16 cellular contexts compared by ENCODE assay signal in genomic region chr3:195086885-195087284, GRCh38.
DNase-seq lines count a peak whose midpoint lies in the region; ATAC-seq and TF ChIP-seq lines count a peak whose summit lies in the region.
"Had no signal": no experiment of that assay in that cellular context is flagged by ENCODE, and none has a peak within 500 bp of the region (broad histone marks: within the 10 kb centered on the region; RNA-seq: fewer than 3 reads in every experiment).

No MANE protein-coding gene starts in this region.

- H3K4me3 Mint-ChIP-seq in endodermal cell = peak overlapping the region; percentile 68
- H3K4me3 Mint-ChIP-seq: activated B cell treated with CpG ODN at 0.5 μM for 24 hours had no signal

- peak overlapping the region; percentile 61 for H3K56ac ChIP-seq in mesendoderm (ENCODE audit: low read length)

- WGBS in endodermal cell (ENCODE audit: insufficient coverage in 1 of 2, insufficient read length in 1 of 2), 2 experiments = 89 to 92% methylated on average over 5 to 13 of the region's 13 CpGs
- WGBS in mesendoderm (ENCODE audit: extremely low coverage, insufficient coverage, low lambda C conversion rate) = no CpG with 5 or more reads among the region's 13 CpGs
- WGBS in aorta, 2 donors = 95 to 99% methylated on average over 13 of the region's 13 CpGs

- peaks cover 29% of the 10 kb centered on the region for H3K4me1 Mint-ChIP-seq in endodermal cell

- no peaks in the 10 kb centered on the region for H3K79me2 ChIP-seq in mesendoderm (ENCODE audit: control insufficient read depth, insufficient read depth, low read length)

- no peak overlapping the region for H4K5ac ChIP-seq in mesendoderm (ENCODE audit: low read length)

- H2BK15ac ChIP-seq in mesendoderm (replicated peaks; ENCODE audit: low read depth) = no peak overlapping the region

- H3K9ac ChIP-seq in endodermal cell (ENCODE audit: extremely low read depth, low read length, poor library complexity, severe bottlenecking) (no peak overlapping the region), mesendoderm (ENCODE audit: low read length) (peak overlapping the region; percentile 18)

- H3K9me3 Mint-ChIP-seq in endodermal cell = no peaks in the 10 kb centered on the region
- H3K9me3 Mint-ChIP-seq: activated B cell treated with CpG ODN at 0.5 μM for 24 hours had no signal

- no peak overlapping the region for H3K4me2 ChIP-seq in mesendoderm (ENCODE audit: low read length)

- H3K36me3 ChIP-seq in endodermal cell (ENCODE audit: control insufficient read depth, insufficient read depth, low read length) (no peaks in the 10 kb centered on the region), mesendoderm (ENCODE audit: control insufficient read depth, insufficient read depth, low read length) (no peaks in the 10 kb centered on the region), aorta (ENCODE audit: control insufficient read depth in 1 of 2, insufficient read depth in 2 of 2, low read length in 1 of 2) (no peaks in the 10 kb centered on the region), ascending aorta (no peaks in the 10 kb centered on the region)
- H3K36me3 ChIP-seq: Peyer's patch, prostate gland had no signal

- no peak overlapping the region for H3K23ac ChIP-seq in mesendoderm (ENCODE audit: low read length)

- peak overlapping the region; percentile 96 for H3K27ac Mint-ChIP-seq in endodermal cell

- peak overlapping the region; percentile 29 for H2AK5ac ChIP-seq in mesendoderm (ENCODE audit: low read length)

- H3K9me3 ChIP-seq in endodermal cell (ENCODE audit: control insufficient read depth, low read length) = no peaks in the 10 kb centered on the region
- no peaks in the 10 kb centered on the region for H3K9me3 ChIP-seq in aorta (ENCODE audit: control insufficient read depth, low read length)
- H3K9me3 ChIP-seq in ascending aorta = no peaks in the 10 kb centered on the region
- H3K9me3 ChIP-seq: Peyer's patch, prostate gland had no signal

- peak overlapping the region; percentile 15 for H3K18ac ChIP-seq in mesendoderm (ENCODE audit: low read length)

- peaks cover 14% of the 10 kb centered on the region for H3K4me1 ChIP-seq in endodermal cell (ENCODE audit: control insufficient read depth, insufficient read depth, low read length)
- peaks cover 3% of the 10 kb centered on the region for H3K4me1 ChIP-seq in mesendoderm (ENCODE audit: control insufficient read depth, low read depth, low read length)
- no peaks in the 10 kb centered on the region for H3K4me1 ChIP-seq in aorta (ENCODE audit: control insufficient read depth in 1 of 2, insufficient read depth in 2 of 2, low read length in 2 of 2)
- H3K4me1 ChIP-seq in ascending aorta = no peaks in the 10 kb centered on the region
- H3K4me1 ChIP-seq: Peyer's patch, prostate gland had no signal

- H3K4ac ChIP-seq in mesendoderm (ENCODE audit: low read depth, low read length) = peak overlapping the region; percentile 1

- peaks cover 2% of the 10 kb centered on the region for H3K36me3 Mint-ChIP-seq in endodermal cell (ENCODE audit: low read depth)

- H3K4me3 ChIP-seq in endodermal cell (ENCODE audit: low read length) = no peak overlapping the region
- no peak overlapping the region for H3K4me3 ChIP-seq in mesendoderm (ENCODE audit: low read length)
- no peak overlapping the region for H3K4me3 ChIP-seq in aorta (ENCODE audit: low read length in 2 of 2)
- no peak overlapping the region for H3K4me3 ChIP-seq in ascending aorta
- H3K4me3 ChIP-seq: prostate gland had no signal

- H2BK5ac ChIP-seq in mesendoderm (ENCODE audit: low read length) = no peak overlapping the region

- DNase-seq in cardiac septum (ENCODE audit: low spot score) = peak; percentile 63
- DNase-seq in Right ventricle myocardium superior = no peak
- DNase-seq in endodermal cell = no peak
- DNase-seq in mesendoderm = no peak
- peak; percentile 41 to 43 for DNase-seq in aorta
- DNase-seq in ascending aorta (ENCODE audit: low spot score in 2 of 2) = no peak
- DNase-seq: activated B cell treated with CpG ODN at 0.5 μM for 24 hours; activated naive CD4-positive, alpha-beta T cell; effector CD4-positive, alpha-beta T cell; NCI-H2029 treated with DMSO at 0.1 percent for 48 hours; Peyer's patch; stimulated activated CD4-positive, alpha-beta T cell treated with anti-CD3 and anti-CD28 coated beads, Interleukin-12 subunit alpha, Interleukin-12 subunit beta, amount 100 ng/mL, for 4 hours; SW 1271 had no signal

- H3K79me1 ChIP-seq in mesendoderm (ENCODE audit: low read length) = no peaks in the 10 kb centered on the region

- H2BK120ac ChIP-seq in mesendoderm (ENCODE audit: low read depth, low read length) = no peak overlapping the region

- no peaks in the 10 kb centered on the region for H3K27me3 Mint-ChIP-seq in endodermal cell (ENCODE audit: insufficient read depth)
- H3K27me3 Mint-ChIP-seq: activated B cell treated with CpG ODN at 0.5 μM for 24 hours had no signal

- ATAC-seq in Right ventricle myocardium superior (ENCODE audit: poor library complexity) (no peak), aorta (ENCODE audit: low FRiP score) (no peak), HG03196 (IDR thresholded peaks at IDR 0.05; ENCODE audit: unreplicated experiment) (no peak), GM21526 (IDR thresholded peaks at IDR 0.05; ENCODE audit: low FRiP score, unreplicated experiment) (no peak)

- H3K27ac ChIP-seq in endodermal cell (ENCODE audit: low read depth, low read length) (no peak overlapping the region), mesendoderm (ENCODE audit: low read depth, low read length) (no peak overlapping the region), aorta (ENCODE audit: low read depth in 1 of 2, low read length in 2 of 2) (no peak overlapping the region), ascending aorta (no peak overlapping the region)
- H3K27ac ChIP-seq: Peyer's patch, prostate gland had no signal

- H4K8ac ChIP-seq in mesendoderm (ENCODE audit: low read depth, low read length) = no peak overlapping the region

- H3K27me3 ChIP-seq in endodermal cell (ENCODE audit: control insufficient read depth, insufficient read depth, low read length, poor library complexity, severe bottlenecking) (no peaks in the 10 kb centered on the region), mesendoderm (ENCODE audit: insufficient read depth, low read length, poor library complexity) (no peaks in the 10 kb centered on the region), aorta (ENCODE audit: control insufficient read depth in 1 of 2, insufficient read depth in 2 of 2, low read length in 1 of 2) (no peaks in the 10 kb centered on the region), ascending aorta (no peaks in the 10 kb centered on the region)
- H3K27me3 ChIP-seq: Peyer's patch had no signal

- TF ChIP-seq CTCF in endodermal cell (conservative IDR thresholded peaks at IDR 0.05) (no peak), ascending aorta (IDR thresholded peaks at IDR 0.05) (no peak)

- intact Hi-C loops in cardiac septum (cut with DNase I) = no loop called here
- intact Hi-C loops in Right ventricle myocardium superior (cut with DNase I) = no loop called here
- intact Hi-C loops in aorta (cut with DNase I) = no loop called here
- intact Hi-C loops in ascending aorta (cut with DNase I) = no loop called here

Comparison
In these comparisons a context has a peak if more than half of its experiments do, and no peak if none do; other contexts are left out.
1. DNase-seq: peak in cardiac septum (single experiment) and aorta (2 of 2); none in Right ventricle myocardium superior (single experiment), endodermal cell (single experiment), mesendoderm (single experiment) and ascending aorta (0 of 2).